Comparison of ENCODE assay signal across 14 cellular contexts in genomic region chr13:114101831-114102520, GRCh38. TPM values are rescaled to one million over a fixed set of nuclear protein-coding genes. Genes with fewer than 3 reads are reported as not detected.
A peak's percentile ranks its signal among the peaks of the same experiment; 100 is the strongest.
DNase-seq lines count a peak whose midpoint lies in the region; ATAC-seq and TF ChIP-seq lines count a peak whose summit lies in the region.
"Had no signal": no experiment of that assay in that cellular context is flagged by ENCODE, and none has a peak within 500 bp of the region (broad histone marks: within the 10 kb centered on the region; RNA-seq: fewer than 3 reads in every experiment).

No MANE protein-coding gene starts in this region.

- DNase-seq in activated CD8-positive, alpha-beta memory T cell treated with anti-CD3 and anti-CD28 coated beads, Interleukin-2, amount 50 U/mL, for 4 hours: peak; percentile 15
- DNase-seq in activated CD8-positive, alpha-beta memory T cell treated with anti-CD3 and anti-CD28 coated beads, Interleukin-2, amount 50 U/mL, for 48 hours: no peak
- peak in 2 of 4 donors; percentile 5 to 9 for DNase-seq in body of pancreas
- DNase-seq in tibial artery: peak; percentile 18 to 62
- no peak for DNase-seq in HCEC 1CT
- DNase-seq: amniotic stem cell, NCI-H146, testis had no signal

- H3K4me3 ChIP-seq in body of pancreas (no peak overlapping the region), mesodermal cell (ENCODE audit: extremely low read depth, insufficient read depth, low read length, poor library complexity, severe bottlenecking) (no peak overlapping the region), tibial artery (no peak overlapping the region)
- H3K4me3 ChIP-seq: HAP-1, lung, testis had no signal

- H3K27me3 ChIP-seq in body of pancreas (no peaks in the 10 kb centered on the region), tibial artery (no peaks in the 10 kb centered on the region)
- H3K27me3 ChIP-seq: testis had no signal

- H3K4me1 ChIP-seq in body of pancreas (peaks cover 31% of the 10 kb centered on the region), mesodermal cell (ENCODE audit: control insufficient read depth, insufficient read depth, low read length, poor library complexity, severe bottlenecking) (peaks cover 35% of the 10 kb centered on the region), tibial artery (peaks cover 0 to 44% (median 28%) of the 10 kb centered on the region in 4 donors)
- H3K4me1 ChIP-seq: HAP-1 had no signal

- no peaks in the 10 kb centered on the region for H3K9me3 ChIP-seq in body of pancreas
- no peaks in the 10 kb centered on the region for H3K9me3 ChIP-seq in mesodermal cell (ENCODE audit: control insufficient read depth, low read length)
- no peaks in the 10 kb centered on the region for H3K9me3 ChIP-seq in tibial artery
- H3K9me3 ChIP-seq: testis had no signal

- intact Hi-C loops in body of pancreas (cut with DNase I): no loop called here
- intact Hi-C loops in tibial artery (cut with DNase I; ENCODE audit: low total_unique reads): no loop called here

- no peak for TF ChIP-seq POLR2A in body of pancreas (IDR thresholded peaks at IDR 0.05)

- H3K27ac ChIP-seq in body of pancreas (peak overlapping the region in 3 of 4 donors; percentile 66 to 78 (median 73)), mesodermal cell (ENCODE audit: low read depth, low read length, severe bottlenecking) (peak overlapping the region; percentile 67), tibial artery (peak overlapping the region; percentile 66 to 78)
- H3K27ac ChIP-seq: VCaP had no signal

- TF ChIP-seq CTCF in body of pancreas (IDR thresholded peaks at IDR 0.05) (no peak), tibial artery (IDR thresholded peaks at IDR 0.05) (no peak)

- 90 to 95% methylated on average over 24 to 28 of the region's 28 CpGs for WGBS in body of pancreas, 2 donors
- WGBS in mesodermal cell (ENCODE audit: insufficient coverage in 2 of 2), 2 experiments: 94 to 97% methylated on average over 25 to 28 of the region's 28 CpGs

- H3K36me3 ChIP-seq in body of pancreas (replicated peaks in 1 of 2; ENCODE audit: insufficient read depth in 1 of 2, low read depth in 2 of 2): no peaks in the 10 kb centered on the region
- peaks cover 17% of the 10 kb centered on the region for H3K36me3 ChIP-seq in mesodermal cell (ENCODE audit: control insufficient read depth, insufficient read depth, low read length)
- H3K36me3 ChIP-seq in tibial artery: no peaks in the 10 kb centered on the region
- H3K36me3 ChIP-seq: HAP-1 had no signal

- no peak for ATAC-seq in body of pancreas
- no peak for ATAC-seq in GM21381 (IDR thresholded peaks at IDR 0.05; ENCODE audit: unreplicated experiment)
- ATAC-seq in GM18909 (IDR thresholded peaks at IDR 0.05; ENCODE audit: poor library complexity, unreplicated experiment): no peak

RNA-seq across cellular contexts. Expression of gene RASA3, which starts 30.4 kb away (rescaled TPM):
- 10 to 100 TPM; 10.2 to 19.2 TPM for total RNA-seq in body of pancreas
- 52.2 TPM for polyA plus RNA-seq in mesodermal cell (2013, experiment 1 of 2)
- 45.1 TPM for polyA plus RNA-seq in mesodermal cell (2013, experiment 2 of 2)

Comparison
In these comparisons a context has a peak if more than half of its experiments do, and no peak if none do; other contexts are left out.
1. DNase-seq: peak in activated CD8-positive, alpha-beta memory T cell treated with anti-CD3 and anti-CD28 coated beads, Interleukin-2, amount 50 U/mL, for 4 hours (single experiment) and tibial artery (2 of 2); none in activated CD8-positive, alpha-beta memory T cell treated with anti-CD3 and anti-CD28 coated beads, Interleukin-2, amount 50 U/mL, for 48 hours (single experiment) and HCEC 1CT (single experiment).
2. Peak in every context shown above with its lines, with median percentiles within 50 percentile points of each other: H3K27ac ChIP-seq.